In genomic region chr1:18309552-18310155, GRCh38 we compare ENCODE assay signal across 18 cellular contexts.
DNase-seq lines count a peak whose midpoint lies in the region; FAIRE-seq and TF ChIP-seq lines count a peak whose summit lies in the region.
"Had no signal": no experiment of that assay in that cellular context is flagged by ENCODE, and none has a peak within 500 bp of the region (broad histone marks: within the 10 kb centered on the region; RNA-seq: fewer than 3 reads in every experiment).

No MANE protein-coding gene starts in this region.

- peaks cover 6% of the 10 kb centered on the region; the same call in 1 of the 2 replicates for H3K23me2 ChIP-seq in H1 (ENCODE audit: low read depth, low read length)

- no peaks in the 10 kb centered on the region; a peak in 1 of 8 replicates for H3K36me3 ChIP-seq in H1 (ENCODE audit: control insufficient read depth in 2 of 4, insufficient read depth in 4 of 4, low read length in 3 of 4)
- no peaks in the 10 kb centered on the region for H3K36me3 ChIP-seq in ascending aorta
- no peaks in the 10 kb centered on the region for H3K36me3 ChIP-seq in tibial artery
- H3K36me3 ChIP-seq in mammary epithelial cell (ENCODE audit: insufficient read depth, low read length) = no peaks in the 10 kb centered on the region

- no peak for TF ChIP-seq RAD21 in H1 (IDR thresholded peaks at IDR 0.05 in 1 of 2, conservative IDR thresholded peaks at IDR 0.05 in 1 of 2; ENCODE audit: low read depth in 2 of 2, low read length in 2 of 2)

- H3K4me1 ChIP-seq in H1 (replicated peaks in 1 of 4; ENCODE audit: control insufficient read depth in 3 of 4, insufficient read depth in 4 of 4, low read length in 3 of 4) (no peaks in the 10 kb centered on the region; a peak in 1 of 7 replicates), ascending aorta (no peaks in the 10 kb centered on the region), tibial artery (no peaks in the 10 kb centered on the region), mammary epithelial cell (ENCODE audit: insufficient read depth, low read length) (no peaks in the 10 kb centered on the region)

- 89% methylated on average over 10 of the region's 10 CpGs; no CpG with 5 or more reads in 1 of the 2 experiments for WGBS in H1 (ENCODE audit: extremely low coverage in 1 of 2, insufficient coverage in 1 of 2, insufficient read length in 1 of 2, insufficient replicate concordance in 2 of 2, low coverage in 1 of 2, low lambda C conversion rate in 2 of 2, missing lambda C conversion rate in 1 of 2), 2 experiments
- WGBS in mammary epithelial cell (ENCODE audit: low coverage, missing lambda C conversion rate) = 70% methylated on average over 7 of the region's 10 CpGs

- H3K4me3 ChIP-seq in H1 (ENCODE audit: extremely low read depth in 1 of 4, insufficient read depth in 2 of 4, low read depth in 3 of 4, low read length in 4 of 4) (no peak overlapping the region), ascending aorta (no peak overlapping the region), tibial artery (no peak overlapping the region), mammary epithelial cell (replicated peaks in 1 of 3; ENCODE audit: insufficient read depth in 1 of 3, low read depth in 2 of 3, low read length in 3 of 3) (no peak overlapping the region)

- no peak overlapping the region for H3K18ac ChIP-seq in H1 (ENCODE audit: extremely low read depth, low read length)

- H4K91ac ChIP-seq in H1 (replicated peaks; ENCODE audit: insufficient read length, low read length) = no peak overlapping the region

- intact Hi-C loops in ascending aorta (cut with DNase I) (no loop called here), tibial artery (cut with DNase I; ENCODE audit: low total_unique reads) (no loop called here), mammary epithelial cell (cut with micrococcal nuclease) (no loop called here)

- no peak overlapping the region for H3K56ac ChIP-seq in H1 (replicated peaks; ENCODE audit: insufficient read length, low read depth, low read length)

- in situ Hi-C loops in mammary epithelial cell (cut with MboI; ENCODE audit: low sequenced_read_pairs in 2 of 2) = no loop called here

- DNase-seq in H4 (ENCODE audit: low spot score) (peak; percentile 20), RPMI7951 (ENCODE audit: low read depth) (peak; percentile 9), H1 (ENCODE audit: low read depth in 1 of 2, low spot score in 2 of 2) (no peak), urothelium cell line (ENCODE audit: low spot score) (peak; percentile 25), ascending aorta (ENCODE audit: low spot score in 2 of 2) (no peak), tibial artery (no peak), mammary epithelial cell (no peak)
- DNase-seq: ACHN; C1 segment of cervical spinal cord; CD8-positive, alpha-beta T cell; DMS153; GDM1; NCI-H1048; NCI-H1417 treated with DMSO at 0.1 percent for 48 hours; NCI-H187; NCI-H2107; NCI-H510A had no signal

- H4K20me1 ChIP-seq in H1 (replicated peaks in 1 of 2; ENCODE audit: control insufficient read depth in 1 of 2, insufficient read depth in 2 of 2, low read length in 2 of 2) (peaks cover 0 to 3% of the 10 kb centered on the region in 2 experiments), mammary epithelial cell (ENCODE audit: insufficient read depth, low read length) (no peaks in the 10 kb centered on the region)

- H2BK12ac ChIP-seq in H1 (ENCODE audit: low read depth, low read length) = peak overlapping the region; percentile 87; the same call in 1 of the 2 replicates

- no TSS peak for BruUV-seq in mammary epithelial cell (replicated peaks; lab: Mats Ljungman, UMichigan)

- no peak overlapping the region for H2BK20ac ChIP-seq in H1 (ENCODE audit: low read length)

- no peak overlapping the region for H3K4ac ChIP-seq in H1 (replicated peaks; ENCODE audit: insufficient read length, low read depth, low read length)

- H3K79me2 ChIP-seq in H1 (ENCODE audit: control insufficient read depth in 1 of 2, insufficient read depth in 2 of 2, low read length in 2 of 2) = no peaks in the 10 kb centered on the region
- no peaks in the 10 kb centered on the region for H3K79me2 ChIP-seq in mammary epithelial cell (ENCODE audit: insufficient read depth, low read length)

- no peak overlapping the region for H3K14ac ChIP-seq in H1 (ENCODE audit: insufficient read length)

- no peak overlapping the region for H3K4me2 ChIP-seq in H1 (ENCODE audit: insufficient read depth in 1 of 2, low read depth in 2 of 2, low read length in 2 of 2)
- H3K4me2 ChIP-seq in mammary epithelial cell (ENCODE audit: insufficient read depth, low read depth, low read length) = no peak overlapping the region

- CTCF ChIA-PET in H1 (lab: Charles Lee; ENCODE audit: partially characterized antibody) (interaction anchor here (1.0 to 8.5 kb wide), 5 partner anchors 9 to 272 kb away, joined by 3 to 80 read pairs (median 13); no protein-coding TSS in a partner anchor), mammary epithelial cell (lab: Charles Lee; ENCODE audit: low non-redundant PET) (no interaction called here)

- H2AFZ ChIP-seq in H1 (ENCODE audit: low read length) = no peak overlapping the region
- no peak overlapping the region for H2AFZ ChIP-seq in mammary epithelial cell (ENCODE audit: low read depth, low read length)

- H2BK15ac ChIP-seq in H1 (ENCODE audit: low read length) = no peak overlapping the region

- H4K5ac ChIP-seq in H1 (ENCODE audit: insufficient read length, low read depth, low read length) = no peak overlapping the region

- no peaks in the 10 kb centered on the region for H3K27me3 ChIP-seq in H1 (replicated peaks in 1 of 4; ENCODE audit: control insufficient read depth in 3 of 4, extremely low read depth in 1 of 4, insufficient read depth in 3 of 4, low read length in 3 of 4)
- no peaks in the 10 kb centered on the region for H3K27me3 ChIP-seq in ascending aorta
- peaks cover 0 to 44% of the 10 kb centered on the region in 2 donors for H3K27me3 ChIP-seq in tibial artery
- no peaks in the 10 kb centered on the region for H3K27me3 ChIP-seq in mammary epithelial cell (ENCODE audit: insufficient read depth, low read length)

- H3K9me3 ChIP-seq in H1 (ENCODE audit: insufficient read depth in 2 of 2, low read depth in 1 of 2, low read length in 1 of 2) (no peaks in the 10 kb centered on the region), ascending aorta (no peaks in the 10 kb centered on the region), tibial artery (no peaks in the 10 kb centered on the region), mammary epithelial cell (replicated peaks; ENCODE audit: insufficient read depth, low read length) (peaks cover 14% of the 10 kb centered on the region)

- H3K9ac ChIP-seq in H1 (replicated peaks in 1 of 4; ENCODE audit: extremely low read depth in 1 of 4, low read depth in 3 of 4, low read length in 3 of 4) (no peak overlapping the region; a peak in 1 of 7 replicates), mammary epithelial cell (ENCODE audit: insufficient read depth, low read length) (no peak overlapping the region)

- no peak overlapping the region for H2BK120ac ChIP-seq in H1 (replicated peaks; ENCODE audit: low read depth, low read length)

- no peak overlapping the region for H3K23ac ChIP-seq in H1 (ENCODE audit: insufficient read length)

- H3K79me1 ChIP-seq in H1 (ENCODE audit: low read depth, low read length) = no peaks in the 10 kb centered on the region

- H4K8ac ChIP-seq in H1 (ENCODE audit: extremely low read depth, insufficient read depth, low read length) = no peak overlapping the region

- POLR2A ChIA-PET in H1 (lab: Charles Lee; ENCODE audit: partially characterized antibody) = interaction anchor here (0.7 to 1.5 kb wide), 3 partner anchors 11 to 19 kb away, joined by 3 to 5 read pairs (median 4); no protein-coding TSS in a partner anchor

- no peak for TF ChIP-seq POLR2A in H1 (IDR thresholded peaks at IDR 0.05; ENCODE audit: control extremely low read depth in 1 of 2, low read depth in 2 of 2, low read length in 2 of 2)

- dilution Hi-C loops in mammary epithelial cell (cut with HindIII; ENCODE audit: low sequenced_read_pairs) = loop anchor here (5.0 kb wide), 2 partner anchors 52 to 88 kb away; no protein-coding TSS in a partner anchor

- H2AK5ac ChIP-seq in H1 (ENCODE audit: low read depth, low read length) = no peak overlapping the region

- no peak overlapping the region for H3K27ac ChIP-seq in H1 (ENCODE audit: low read depth, low read length)
- no peak overlapping the region for H3K27ac ChIP-seq in ascending aorta
- no peak overlapping the region for H3K27ac ChIP-seq in tibial artery
- H3K27ac ChIP-seq in mammary epithelial cell (ENCODE audit: insufficient read depth, low read depth, low read length) = no peak overlapping the region

- FAIRE-seq in H1 (lab: Jason Lieb, UNC) = no peak
- no peak for FAIRE-seq in urothelium cell line (lab: Jason Lieb, UNC)
- FAIRE-seq: H54 had no signal

- TF ChIP-seq CTCF in H1 (IDR thresholded peaks at IDR 0.05; ENCODE audit: control extremely low read depth in 1 of 3, insufficient read depth in 1 of 3, low read depth in 1 of 3, low read length in 3 of 3) (no peak), ascending aorta (IDR thresholded peaks at IDR 0.05) (no peak), tibial artery (IDR thresholded peaks at IDR 0.05) (no peak), mammary epithelial cell (conservative IDR thresholded peaks at IDR 0.05 in 1 of 2, IDR thresholded peaks at IDR 0.05 in 1 of 2; ENCODE audit: extremely low read depth in 1 of 2, insufficient read depth in 1 of 2, low read depth in 1 of 2, low read length in 2 of 2) (no peak)

- no peak overlapping the region for H2BK5ac ChIP-seq in H1 (ENCODE audit: low read depth, low read length)

- TF ChIP-seq EP300 in H1 (IDR thresholded peaks at IDR 0.05; ENCODE audit: borderline replicate concordance in 1 of 2, low read depth in 2 of 2, low read length in 2 of 2) = no peak

TF ChIP-seq in H1, 55 proteins besides CTCF, POLR2A, EP300 and RAD21 (continues in another document):
- TF ChIP-seq BRCA1 (IDR thresholded peaks at IDR 0.05; ENCODE audit: low read depth, low read length) (no peak), TAF1 (IDR thresholded peaks at IDR 0.05; ENCODE audit: low read depth, low read length) (no peak)

Comparison
In these comparisons a context has a peak if more than half of its experiments do, and no peak if none do; other contexts are left out.
1. DNase-seq: peak in H4 (single experiment), RPMI7951 (single experiment) and urothelium cell line (single experiment); none in H1 (0 of 2), ascending aorta (0 of 2), tibial artery (0 of 2) and mammary epithelial cell (single experiment).